1 cellular context compared by ENCODE assay signal in the genomic region with DNA sequence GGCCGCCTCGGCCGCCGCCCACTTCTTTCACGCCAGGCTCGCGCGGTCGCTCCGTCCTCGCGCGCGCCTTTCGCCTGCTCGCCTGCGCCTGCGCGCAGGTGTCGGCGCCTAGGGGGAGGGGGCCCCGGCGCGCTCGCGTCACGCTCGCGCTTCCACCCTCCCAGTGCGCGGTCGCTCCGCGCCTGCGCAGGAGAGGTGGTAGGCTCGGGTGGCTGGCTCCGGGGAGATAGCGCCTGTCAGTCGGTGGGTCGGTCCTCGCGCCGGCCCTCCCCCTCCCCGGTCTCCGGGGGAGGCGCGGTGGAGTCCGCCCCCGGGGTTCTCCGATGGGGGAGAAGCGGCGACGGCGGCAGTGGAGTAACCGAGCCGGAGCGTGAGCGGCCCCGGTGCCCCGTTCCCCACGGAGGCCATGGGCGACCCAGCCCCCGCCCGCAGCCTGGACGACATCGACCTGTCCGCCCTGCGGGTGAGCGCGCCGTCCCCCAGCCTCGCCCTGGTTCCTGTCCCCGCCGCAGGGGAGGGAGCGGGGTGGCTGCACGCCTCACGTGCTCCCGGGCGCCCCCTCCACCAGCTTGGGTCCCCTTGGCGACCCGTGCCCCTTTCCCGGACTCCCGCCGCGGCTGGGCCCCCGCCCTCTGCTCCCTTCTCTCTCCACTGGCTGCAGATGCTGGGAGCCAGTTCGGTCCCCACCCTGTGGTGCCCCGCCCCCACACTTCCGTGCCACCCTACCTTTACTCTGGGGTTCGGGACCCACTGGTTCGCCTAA.
TF ChIP-seq lines count a peak whose summit lies in the region.

Gene MINK1, plus strand, starts transcription at position 163 of the 763 bp plus-strand sequence. Its CDS starts 244 bp downstream, at position 407.

TF ChIP-seq in K562, 482 proteins besides CTCF, POLR2A, EP300 and RAD21 (continued from another document):
- no peak for TF ChIP-seq ZNF518B (CRISPR knock-in tag; IDR thresholded peaks at IDR 0.05)
- no peak for TF ChIP-seq CEBPG (CRISPR knock-in tag; IDR thresholded peaks at IDR 0.05)
- no peak for TF ChIP-seq CEBPG (tag; conservative IDR thresholded peaks at IDR 0.05 in 1 of 2, IDR thresholded peaks at IDR 0.05 in 1 of 2)
